ENCODE assay signal across 1 cellular context in the genomic region with DNA sequence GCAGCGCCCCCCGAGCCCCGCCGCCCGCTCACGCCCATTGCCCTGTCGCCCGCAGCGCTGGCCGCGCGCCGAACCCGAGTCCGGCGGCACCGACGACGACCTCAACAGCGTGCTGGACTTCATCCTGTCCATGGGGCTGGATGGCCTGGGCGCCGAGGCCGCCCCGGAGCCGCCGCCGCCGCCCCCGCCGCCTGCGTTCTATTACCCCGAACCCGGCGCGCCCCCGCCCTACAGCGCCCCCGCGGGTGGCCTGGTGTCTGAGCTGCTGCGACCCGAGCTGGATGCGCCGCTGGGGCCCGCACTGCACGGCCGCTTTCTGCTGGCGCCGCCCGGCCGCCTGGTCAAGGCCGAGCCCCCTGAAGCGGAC.
TF ChIP-seq lines count a peak whose summit lies in the region.

No MANE protein-coding gene starts in this region.

TF ChIP-seq in SK-N-SH treated with all-trans-retinoic acid at 6 μM for 48 hours, 23 proteins besides CTCF, POLR2A, EP300 and RAD21 (continued from another document):
- no peak for TF ChIP-seq TSHZ2 (CRISPR knock-in tag; IDR thresholded peaks at IDR 0.05)
- no peak for TF ChIP-seq TOX (CRISPR knock-in tag; IDR thresholded peaks at IDR 0.05; ENCODE audit: borderline replicate concordance)
- no peak for TF ChIP-seq OSR1 (CRISPR knock-in tag; IDR thresholded peaks at IDR 0.05)
- no peak for TF ChIP-seq ZNF8 (CRISPR knock-in tag; IDR thresholded peaks at IDR 0.05)
- no peak for TF ChIP-seq PATZ1 (CRISPR knock-in tag; IDR thresholded peaks at IDR 0.05; ENCODE audit: borderline replicate concordance)
- TF ChIP-seq ARNTL (CRISPR knock-in tag; IDR thresholded peaks at IDR 0.05; ENCODE audit: borderline replicate concordance, low read depth), result no peak
- no peak for TF ChIP-seq GLIS3 (CRISPR knock-in tag; IDR thresholded peaks at IDR 0.05)
